In the genomic region with DNA sequence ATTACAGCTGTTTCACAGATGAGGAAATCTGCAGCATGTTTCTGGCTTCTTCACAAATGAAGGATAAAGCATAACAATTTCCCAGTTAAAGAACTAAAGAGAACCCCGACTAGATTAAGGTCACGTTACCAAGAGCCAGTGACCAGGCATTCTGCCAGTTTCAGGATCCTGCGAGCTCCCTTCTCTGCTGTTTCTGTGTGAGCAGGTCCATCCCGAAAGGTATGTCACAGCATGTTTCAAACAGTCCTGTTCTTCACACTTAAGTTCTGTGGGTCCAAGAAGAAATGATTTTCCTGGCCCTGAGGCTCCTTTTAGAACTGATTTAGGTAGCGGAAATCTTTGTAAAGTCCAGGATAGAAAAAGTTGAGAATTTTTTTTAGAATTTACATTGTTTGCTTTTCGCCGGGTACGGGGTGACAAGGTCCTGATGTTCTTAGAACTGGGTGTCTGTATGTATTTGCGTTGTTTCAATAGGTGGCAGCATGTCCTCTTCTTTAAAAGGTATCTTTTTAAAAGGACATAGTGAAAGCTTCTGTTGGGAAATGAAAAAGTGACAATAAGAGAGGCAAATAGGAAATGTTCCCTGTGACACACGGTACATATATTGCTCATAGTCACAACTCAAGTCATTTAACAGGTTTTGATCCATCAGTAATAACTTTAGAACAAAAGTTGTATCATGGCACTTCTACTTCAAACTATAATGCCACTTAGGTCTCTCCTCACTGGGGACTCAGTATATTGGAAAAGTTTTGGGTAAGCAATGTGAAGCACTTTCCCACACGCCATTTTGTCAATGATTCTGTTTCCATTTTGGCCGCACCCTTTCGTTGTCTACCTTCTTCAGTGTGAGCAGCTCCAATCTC, we compare ENCODE assay signal across 9 cellular contexts. TPM values are rescaled to one million over a fixed set of nuclear protein-coding genes. Genes with fewer than 3 reads are reported as not detected.
A peak's percentile ranks its signal among the peaks of the same experiment; 100 is the strongest.
DNase-seq lines count a peak whose midpoint lies in the region; ATAC-seq and TF ChIP-seq lines count a peak whose summit lies in the region.
"Had no signal": no experiment of that assay in that cellular context is flagged by ENCODE, and none has a peak within 500 bp of the region (broad histone marks: within the 10 kb centered on the region; RNA-seq: fewer than 3 reads in every experiment).

No MANE protein-coding gene starts in this region.

- H3K36me3 Mint-ChIP-seq in activated T-cell treated with anti-CD3 and anti-CD28 coated beads, Interleukin-2, amount 50 U/mL, for 72 hours (ENCODE audit: insufficient read depth in 2 of 2), result no peaks in the 10 kb centered on the region
- no peaks in the 10 kb centered on the region for H3K36me3 Mint-ChIP-seq in stimulated activated memory B cell treated with anti-CD40 and anti-IgM and Interleukin-4, amounts not matched to agents 10 μg/mL and 1 μg/mL and 100 μg/mL, for 72 hours

- H3K4me1 ChIP-seq in foreskin keratinocyte, result peaks cover 12% of the 10 kb centered on the region

- H3K27ac Mint-ChIP-seq in activated T-cell treated with anti-CD3 and anti-CD28 coated beads, Interleukin-2, amount 50 U/mL, for 72 hours, result peak overlapping the region; percentile 78
- no peak overlapping the region for H3K27ac Mint-ChIP-seq in stimulated activated memory B cell treated with anti-CD40 and anti-IgM and Interleukin-4, amounts not matched to agents 10 μg/mL and 1 μg/mL and 100 μg/mL, for 72 hours
- H3K27ac Mint-ChIP-seq: activated naive CD8-positive, alpha-beta T cell had no signal

- no peak overlapping the region for H3K27ac ChIP-seq in foreskin keratinocyte

- peaks cover 25% of the 10 kb centered on the region for H3K4me1 Mint-ChIP-seq in activated T-cell treated with anti-CD3 and anti-CD28 coated beads, Interleukin-2, amount 50 U/mL, for 72 hours (ENCODE audit: low read depth)
- H3K4me1 Mint-ChIP-seq in stimulated activated memory B cell treated with anti-CD40 and anti-IgM and Interleukin-4, amounts not matched to agents 10 μg/mL and 1 μg/mL and 100 μg/mL, for 72 hours, result no peaks in the 10 kb centered on the region

- no peaks in the 10 kb centered on the region for H3K9me3 Mint-ChIP-seq in activated T-cell treated with anti-CD3 and anti-CD28 coated beads, Interleukin-2, amount 50 U/mL, for 72 hours
- no peaks in the 10 kb centered on the region for H3K9me3 Mint-ChIP-seq in stimulated activated memory B cell treated with anti-CD40 and anti-IgM and Interleukin-4, amounts not matched to agents 10 μg/mL and 1 μg/mL and 100 μg/mL, for 72 hours

- H3K4me3 Mint-ChIP-seq in activated T-cell treated with anti-CD3 and anti-CD28 coated beads, Interleukin-2, amount 50 U/mL, for 72 hours, result peak overlapping the region; percentile 43 to 72
- H3K4me3 Mint-ChIP-seq in stimulated activated memory B cell treated with anti-CD40 and anti-IgM and Interleukin-4, amounts not matched to agents 10 μg/mL and 1 μg/mL and 100 μg/mL, for 72 hours, result no peak overlapping the region
- H3K4me3 Mint-ChIP-seq: activated naive CD8-positive, alpha-beta T cell had no signal

- ATAC-seq in activated T-cell treated with anti-CD3 and anti-CD28 coated beads, Interleukin-2, amount 50 U/mL, for 72 hours (replicated peaks in 1 of 2), result peak; percentile 88 to 90
- ATAC-seq in HG03354 (IDR thresholded peaks at IDR 0.05; ENCODE audit: poor library complexity, severe bottlenecking, unreplicated experiment) (peak; percentile 62), foreskin keratinocyte (peak; percentile 63), GM19452 (IDR thresholded peaks at IDR 0.05; ENCODE audit: unreplicated experiment) (no peak)
- peak; percentile 41 for ATAC-seq in stimulated activated memory B cell treated with anti-CD40 and anti-IgM and Interleukin-4, amounts not matched to agents 10 μg/mL and 1 μg/mL and 100 μg/mL, for 72 hours

- TF ChIP-seq CTCF in foreskin keratinocyte (conservative IDR thresholded peaks at IDR 0.05), result peak; percentile 74

- no peak for DNase-seq in activated T-cell treated with anti-CD3 and anti-CD28 coated beads, Interleukin-2, amount 50 U/mL, for 72 hours
- no peak for DNase-seq in activated T-cell treated with anti-CD3 and anti-CD28 coated beads, Interleukin-2, amount 50 U/mL, for 1 hour
- DNase-seq in SW480 (ENCODE audit: low spot score) (peak; percentile 66), foreskin keratinocyte (peak; percentile 38 to 74), GM19238 (ENCODE audit: insufficient read length, low spot score) (no peak)

- H3K27me3 ChIP-seq in foreskin keratinocyte, result peaks cover 19% of the 10 kb centered on the region

- H3K27me3 Mint-ChIP-seq in activated T-cell treated with anti-CD3 and anti-CD28 coated beads, Interleukin-2, amount 50 U/mL, for 72 hours (ENCODE audit: low read depth), result peaks cover 14% of the 10 kb centered on the region
- peaks cover 26% of the 10 kb centered on the region for H3K27me3 Mint-ChIP-seq in stimulated activated memory B cell treated with anti-CD40 and anti-IgM and Interleukin-4, amounts not matched to agents 10 μg/mL and 1 μg/mL and 100 μg/mL, for 72 hours

RNA-seq across cellular contexts. Expression of a gene that starts 18.4 kb away (rescaled TPM):
- 10 to 100 TPM; 14.2 to 26.0 TPM for total RNA-seq in activated T-cell treated with anti-CD3 and anti-CD28 coated beads, Interleukin-2, amount 50 U/mL, for 72 hours
- not detected in 2 replicates for total RNA-seq in foreskin keratinocyte
- not detected in 2 replicates for polyA plus RNA-seq in foreskin keratinocyte

Comparison
In these comparisons a context has a peak if more than half of its experiments do, and no peak if none do; other contexts are left out.
1. DNase-seq: peak in SW480 (single experiment) and foreskin keratinocyte (2 of 2); none in activated T-cell treated with anti-CD3 and anti-CD28 coated beads, Interleukin-2, amount 50 U/mL, for 72 hours (0 of 2), activated T-cell treated with anti-CD3 and anti-CD28 coated beads, Interleukin-2, amount 50 U/mL, for 1 hour (single experiment) and GM19238 (single experiment).
2. RNA of a gene that starts 18.4 kb away (total RNA-seq): 14.2 to 26.0 TPM in activated T-cell treated with anti-CD3 and anti-CD28 coated beads, Interleukin-2, amount 50 U/mL, for 72 hours; not detected in foreskin keratinocyte; every median in the first group is over 10 times any median in the second.